In genomic region chr11:28657378-28658030, GRCh38 we compare ENCODE assay signal across 21 cellular contexts.
DNase-seq lines count a peak whose midpoint lies in the region; ATAC-seq and TF ChIP-seq lines count a peak whose summit lies in the region.
"Had no signal": no experiment of that assay in that cellular context is flagged by ENCODE, and none has a peak within 500 bp of the region (broad histone marks: within the 10 kb centered on the region; RNA-seq: fewer than 3 reads in every experiment).

No MANE protein-coding gene starts in this region.

- H4K20me1 ChIP-seq in IMR-90 (ENCODE audit: insufficient read depth, low read length): no peaks in the 10 kb centered on the region

- TF ChIP-seq RAD21 in IMR-90 (IDR thresholded peaks at IDR 0.05; ENCODE audit: low read length): no peak

- H3K18ac ChIP-seq in IMR-90 (ENCODE audit: low read depth, low read length): peak overlapping the region; percentile 59

- H2BK120ac ChIP-seq in IMR-90 (ENCODE audit: low read depth, low read length): peak overlapping the region; percentile 67

- BruUV-seq in A673 (replicated peaks; lab: Mats Ljungman, UMichigan) (no TSS peak), IMR-90 (replicated peaks; lab: Mats Ljungman, UMichigan) (no TSS peak)

- dilution Hi-C loops in IMR-90 (cut with HindIII; ENCODE audit: low sequenced_read_pairs, unreplicated experiment): no loop called here

- no peak overlapping the region for H2AFZ ChIP-seq in IMR-90 (replicated peaks; ENCODE audit: low read length, poor library complexity)

- TF ChIP-seq POLR2A in IMR-90 (IDR thresholded peaks at IDR 0.05; ENCODE audit: low read depth, low read length): no peak

- no peaks in the 10 kb centered on the region for H3K79me1 ChIP-seq in IMR-90 (ENCODE audit: low read depth in 1 of 2, low read length in 2 of 2)

- no peak overlapping the region; the same call in 1 of the 2 replicates for H3K9ac ChIP-seq in IMR-90 (ENCODE audit: low read depth, low read length)

- ATAC-seq in IMR-90 (ENCODE audit: low read depth): peak; percentile 78
- no peak for ATAC-seq in HG03571 (IDR thresholded peaks at IDR 0.05; ENCODE audit: unreplicated experiment)
- ATAC-seq in HG02852 (IDR thresholded peaks at IDR 0.05; ENCODE audit: unreplicated experiment): no peak
- ATAC-seq in GM21515 (IDR thresholded peaks at IDR 0.05; ENCODE audit: unreplicated experiment): no peak
- ATAC-seq: gastrocnemius medialis; left lobe of liver; stimulated activated naive CD8-positive, alpha-beta T cell treated with anti-CD3 and anti-CD28 coated beads, Interleukin-15, amount 100 ng/mL, for 72 hours had no signal

- H2AK5ac ChIP-seq in IMR-90 (ENCODE audit: low read depth, low read length): no peak overlapping the region

- H3K4me2 ChIP-seq in IMR-90 (ENCODE audit: low read depth, low read length): peak overlapping the region; percentile 51; the same call in 1 of the 2 replicates

- H2BK5ac ChIP-seq in IMR-90 (ENCODE audit: low read depth, low read length, poor library complexity, severe bottlenecking): peak overlapping the region; percentile 73

- H2BK20ac ChIP-seq in IMR-90 (ENCODE audit: low read depth, low read length): peak overlapping the region; percentile 58

- intact Hi-C loops in A673 (cut with micrococcal nuclease; ENCODE audit: unreplicated experiment) (no loop called here), IMR-90 (cut with micrococcal nuclease) (no loop called here)

- H2BK15ac ChIP-seq in IMR-90 (ENCODE audit: low read depth, low read length): peak overlapping the region; percentile 10; the same call in 2 of the 3 replicates

- H3K36me3 ChIP-seq in A673 (ENCODE audit: insufficient read depth, low read length, poor library complexity, severe bottlenecking): no peaks in the 10 kb centered on the region
- H3K36me3 ChIP-seq in IMR-90 (ENCODE audit: control insufficient read depth, insufficient read depth, low read length): no peaks in the 10 kb centered on the region
- H3K36me3 ChIP-seq: adrenal gland, gastrocnemius medialis had no signal

- in situ Hi-C loops in IMR-90 (cut with MboI; ENCODE audit: low sequenced_read_pairs) (no loop called here), astrocyte of the spinal cord (cut with HindIII; ENCODE audit: low sequenced_read_pairs) (no loop called here)

- H3K4me3 ChIP-seq in A673 (ENCODE audit: low read depth, low read length, poor library complexity, severe bottlenecking) (no peak overlapping the region), IMR-90 (ENCODE audit: insufficient read depth, low read depth, low read length) (no peak overlapping the region), astrocyte of the spinal cord (ENCODE audit: low read depth, low read length) (no peak overlapping the region)
- H3K4me3 ChIP-seq: adrenal gland, gastrocnemius medialis, SK-N-MC had no signal

- H3K9me3 ChIP-seq in A673 (ENCODE audit: low read depth, low read length, poor library complexity, severe bottlenecking) (no peaks in the 10 kb centered on the region), IMR-90 (ENCODE audit: control insufficient read depth, insufficient read depth, low read length) (no peaks in the 10 kb centered on the region)
- H3K9me3 ChIP-seq: adrenal gland, gastrocnemius medialis had no signal

- H4K5ac ChIP-seq in IMR-90 (ENCODE audit: low read depth, low read length): peak overlapping the region; percentile 81

- TF ChIP-seq CTCF in A673 (conservative IDR thresholded peaks at IDR 0.05; ENCODE audit: low read depth, low read length) (no peak), IMR-90 (conservative IDR thresholded peaks at IDR 0.05; ENCODE audit: low read depth, low read length) (no peak), astrocyte of the spinal cord (IDR thresholded peaks at IDR 0.05; ENCODE audit: low read depth, low read length) (no peak)

- CTCF ChIA-PET in A673 (lab: Charles Lee) (no interaction called here), IMR-90 (lab: Yijun Ruan, JAX) (no interaction called here)

- H3K4me1 ChIP-seq in A673 (ENCODE audit: insufficient read depth, low read length, poor library complexity, severe bottlenecking) (no peaks in the 10 kb centered on the region), IMR-90 (ENCODE audit: control insufficient read depth, insufficient read depth, low read length) (peaks cover 14% of the 10 kb centered on the region)
- H3K4me1 ChIP-seq: adrenal gland, gastrocnemius medialis had no signal

- H3K23ac ChIP-seq in IMR-90 (ENCODE audit: low read depth, low read length): peak overlapping the region; percentile 8; the same call in 1 of the 2 replicates

- H4K91ac ChIP-seq in IMR-90 (ENCODE audit: insufficient read depth, low read depth, low read length): peak overlapping the region; percentile 92

- 30% methylated on average over 2 of the region's 5 CpGs; no CpG with 5 or more reads in 1 of the 2 experiments for WGBS in IMR-90 (ENCODE audit: extremely low coverage in 2 of 2, insufficient read length in 1 of 2), 2 experiments

- H3K27ac ChIP-seq in A673 (ENCODE audit: low read depth, low read length, poor library complexity, severe bottlenecking) (no peak overlapping the region), IMR-90 (ENCODE audit: insufficient read depth, low read length) (no peak overlapping the region)
- H3K27ac ChIP-seq: adrenal gland, gastrocnemius medialis, SK-N-MC had no signal

- no peak overlapping the region for H2AK9ac ChIP-seq in IMR-90 (replicated peaks; ENCODE audit: low read depth, low read length, poor library complexity)

- peak overlapping the region; percentile 24; the same call in 1 of the 2 replicates for H3K14ac ChIP-seq in IMR-90 (replicated peaks; ENCODE audit: low read depth, low read length)

- DNase-seq in A673 (ENCODE audit: low spot score): peak; percentile 70
- DNase-seq in IMR-90: peak; percentile 69
- DNase-seq in astrocyte of the spinal cord (ENCODE audit: low read depth, low spot score): peak; percentile 43
- DNase-seq in glomerular visceral epithelial cell (ENCODE audit: extremely low spot score): peak; percentile 9
- DNase-seq in GOT3 (lab: John Stamatoyannopoulos, UW): no peak
- DNase-seq: ACHN; activated CD4-positive, alpha-beta T cell treated with anti-CD3 and anti-CD28 coated beads for 4 hours; activated CD8-positive, alpha-beta memory T cell treated with anti-CD3 and anti-CD28 coated beads, Interleukin-2, amount 50 U/mL, for 4 hours; activated effector memory CD4-positive, alpha-beta T cell treated with anti-CD3 and anti-CD28 coated beads, Interleukin-2, amount 50 U/mL, for 16 hours; adrenal gland; gastrocnemius medialis; KBM-7; NCI-H1105; NCI-H69; stimulated activated CD4-positive, alpha-beta T cell treated with anti-CD3 and anti-CD28 coated beads, Interleukin-2, amount 100 ng/mL, for 24 hours; stimulated activated naive CD8-positive, alpha-beta T cell treated with anti-CD3 and anti-CD28 coated beads, Interleukin-15, amount 100 ng/mL, for 72 hours had no signal

- no peaks in the 10 kb centered on the region; the same call in 1 of the 2 replicates for H3K9me1 ChIP-seq in IMR-90 (ENCODE audit: insufficient read depth, low read length)

- H3K56ac ChIP-seq in IMR-90 (ENCODE audit: extremely low read depth, insufficient read depth, low read length): peak overlapping the region; percentile 27; the same call in 1 of the 2 replicates

- H3K27me3 ChIP-seq in A673 (replicated peaks; ENCODE audit: insufficient read depth, low read depth, low read length, poor library complexity) (no peaks in the 10 kb centered on the region), IMR-90 (ENCODE audit: control insufficient read depth, insufficient read depth, low read length) (no peaks in the 10 kb centered on the region)
- H3K27me3 ChIP-seq: adrenal gland, gastrocnemius medialis had no signal

- POLR2A ChIA-PET in A673 (lab: Charles Lee; ENCODE audit: low non-redundant PET): no interaction called here
- POLR2A ChIA-PET in IMR-90 (lab: Charles Lee; ENCODE audit: unreplicated experiment): interaction anchor here (0.6 kb wide), 1 partner anchor 177 kb away, joined by 3 read pairs; no protein-coding TSS in a partner anchor

- H4K8ac ChIP-seq in IMR-90 (ENCODE audit: low read depth in 2 of 2, low read length in 2 of 2): peak overlapping the region; percentile 53 to 86

- peak overlapping the region; percentile 83; the same call in 1 of the 2 replicates for H3K4ac ChIP-seq in IMR-90 (ENCODE audit: low read depth, low read length)

TF ChIP-seq in IMR-90, 13 proteins besides CTCF, POLR2A, EP300 and RAD21:
- no peak for TF ChIP-seq CEBPB (IDR thresholded peaks at IDR 0.05; ENCODE audit: low read depth, low read length)
- TF ChIP-seq FOS (IDR thresholded peaks at IDR 0.05; ENCODE audit: low read depth, low read length): peak; percentile 64; the same call in 1 of the 2 replicates
- no peak for TF ChIP-seq CHD1 (IDR thresholded peaks at IDR 0.05; ENCODE audit: low read depth, low read length)
